In genomic region chr5:56350595-56351170, GRCh38 we compare ENCODE assay signal across 9 cellular contexts.
A peak's percentile ranks its signal among the peaks of the same experiment; 100 is the strongest.
DNase-seq lines count a peak whose midpoint lies in the region; ATAC-seq, FAIRE-seq and TF ChIP-seq lines count a peak whose summit lies in the region.
"Had no signal": no experiment of that assay in that cellular context is flagged by ENCODE, and none has a peak within 500 bp of the region (broad histone marks: within the 10 kb centered on the region; RNA-seq: fewer than 3 reads in every experiment).

No MANE protein-coding gene starts in this region.

- H3K9me3 Mint-ChIP-seq in activated CD4-positive, alpha-beta T cell treated with anti-CD3 and anti-CD28 coated beads for 36 hours (ENCODE audit: low read depth): peaks cover 5% of the 10 kb centered on the region
- peaks cover 5% of the 10 kb centered on the region for H3K9me3 Mint-ChIP-seq in astrocyte (ENCODE audit: unreplicated experiment)

- FAIRE-seq in astrocyte (lab: Jason Lieb, UNC) (peak; percentile 94), urothelium cell line (lab: Jason Lieb, UNC) (peak; percentile 55)

- H3K9me3 ChIP-seq in astrocyte (ENCODE audit: insufficient read depth, low read depth, low read length) (no peaks in the 10 kb centered on the region), testis (no peaks in the 10 kb centered on the region)

- no peak overlapping the region for H3K4me3 ChIP-seq in astrocyte (ENCODE audit: insufficient read depth, low read depth, low read length)
- H3K4me3 ChIP-seq in testis: no peak overlapping the region

- H3K4me2 ChIP-seq in astrocyte (ENCODE audit: low read length): peak overlapping the region; percentile 45

- H3K79me2 ChIP-seq in astrocyte (ENCODE audit: insufficient read depth, low read length): no peaks in the 10 kb centered on the region

- peaks cover 41% of the 10 kb centered on the region for H3K4me1 Mint-ChIP-seq in activated CD4-positive, alpha-beta T cell treated with anti-CD3 and anti-CD28 coated beads for 36 hours
- H3K4me1 Mint-ChIP-seq in astrocyte (ENCODE audit: low read depth, unreplicated experiment): peaks cover 16% of the 10 kb centered on the region

- no peak overlapping the region for H3K4me3 Mint-ChIP-seq in activated CD4-positive, alpha-beta T cell treated with anti-CD3 and anti-CD28 coated beads for 36 hours
- no peak overlapping the region for H3K4me3 Mint-ChIP-seq in astrocyte (ENCODE audit: unreplicated experiment)

- H4K20me1 ChIP-seq in astrocyte (ENCODE audit: insufficient read depth, low read length): no peaks in the 10 kb centered on the region

- no peaks in the 10 kb centered on the region for H3K36me3 Mint-ChIP-seq in activated CD4-positive, alpha-beta T cell treated with anti-CD3 and anti-CD28 coated beads for 36 hours (ENCODE audit: low read depth)
- no peaks in the 10 kb centered on the region for H3K36me3 Mint-ChIP-seq in astrocyte (ENCODE audit: low read depth, unreplicated experiment)

- 37 to 45% methylated on average over 5 of the region's 5 CpGs for WGBS in testis, 2 donors

- peak; percentile 17 for ATAC-seq in activated CD4-positive, alpha-beta T cell treated with anti-CD3 and anti-CD28 coated beads for 36 hours
- ATAC-seq in HG03442 (IDR thresholded peaks at IDR 0.05; ENCODE audit: unreplicated experiment): no peak

- no peak for DNase-seq in activated CD4-positive, alpha-beta T cell treated with anti-CD3 and anti-CD28 coated beads for 36 hours
- DNase-seq in activated CD4-positive, alpha-beta T cell treated with anti-CD3 and anti-CD28 coated beads, Interleukin-2, amount 50 U/mL, for 1 hour: no peak
- DNase-seq in astrocyte (ENCODE audit: low read depth) (peak; percentile 87), islet precursor cell (peak; percentile 98), urothelium cell line (ENCODE audit: low spot score) (peak; percentile 92), testis (no peak), NCI-H2171 treated with DMSO at 0.1 percent for 48 hours (lab: John Stamatoyannopoulos, UW) (no peak)
- DNase-seq: stimulated activated CD4-positive, alpha-beta T cell treated with anti-CD3 and anti-CD28 coated beads, Interleukin-15, amount 100 ng/mL, for 24 hours had no signal

- intact Hi-C loops in activated CD4-positive, alpha-beta T cell treated with anti-CD3 and anti-CD28 coated beads for 36 hours (cut with DNase I, micrococcal nuclease): no loop called here
- intact Hi-C loops in testis (cut with DNase I; ENCODE audit: low total_unique reads): no loop called here

- CTCF ChIA-PET in activated CD4-positive, alpha-beta T cell treated with anti-CD3 and anti-CD28 coated beads for 36 hours (lab: Charles Lee): no interaction called here

- H3K27me3 ChIP-seq in astrocyte (ENCODE audit: insufficient read depth, low read length): no peaks in the 10 kb centered on the region
- no peaks in the 10 kb centered on the region for H3K27me3 ChIP-seq in testis

- no peak overlapping the region for H3K27ac Mint-ChIP-seq in activated CD4-positive, alpha-beta T cell treated with anti-CD3 and anti-CD28 coated beads for 36 hours
- H3K27ac Mint-ChIP-seq in astrocyte (ENCODE audit: unreplicated experiment): peak overlapping the region; percentile 53

- no peak for TF ChIP-seq CTCF in astrocyte (IDR thresholded peaks at IDR 0.05; ENCODE audit: insufficient read depth, low read depth, low read length)
- TF ChIP-seq CTCF in testis (IDR thresholded peaks at IDR 0.05): no peak

- H2AFZ ChIP-seq in astrocyte (ENCODE audit: low read depth, low read length): no peak overlapping the region

- no peaks in the 10 kb centered on the region for H3K27me3 Mint-ChIP-seq in activated CD4-positive, alpha-beta T cell treated with anti-CD3 and anti-CD28 coated beads for 36 hours
- H3K27me3 Mint-ChIP-seq in astrocyte (ENCODE audit: low read depth, unreplicated experiment): peaks cover 2% of the 10 kb centered on the region

- H3K4me1 ChIP-seq in astrocyte (ENCODE audit: insufficient read depth, low read length): peaks cover 24% of the 10 kb centered on the region
- peaks cover 8% of the 10 kb centered on the region for H3K4me1 ChIP-seq in testis

- peak overlapping the region; percentile 0 for H3K9ac ChIP-seq in astrocyte (ENCODE audit: low read length)

- H3K27ac ChIP-seq in astrocyte (ENCODE audit: low read depth, low read length): peak overlapping the region; percentile 41
- no peak overlapping the region for H3K27ac ChIP-seq in testis

- POLR2A ChIA-PET in activated CD4-positive, alpha-beta T cell treated with anti-CD3 and anti-CD28 coated beads for 36 hours (lab: Charles Lee): interaction anchor here (1.1 kb wide), 1 partner anchor 14 kb away, joined by 5 read pairs; no protein-coding TSS in a partner anchor

- H3K36me3 ChIP-seq in astrocyte (ENCODE audit: insufficient read depth, low read length) (no peaks in the 10 kb centered on the region), testis (ENCODE audit: low read depth, missing control alignments) (no peaks in the 10 kb centered on the region)

- TF ChIP-seq POLR2A in testis (IDR thresholded peaks at IDR 0.05): no peak

Comparison
In these comparisons a context has a peak if more than half of its experiments do, and no peak if none do; other contexts are left out.
1. DNase-seq: peak in astrocyte (single experiment), islet precursor cell (single experiment) and urothelium cell line (single experiment); none in activated CD4-positive, alpha-beta T cell treated with anti-CD3 and anti-CD28 coated beads for 36 hours (single experiment), activated CD4-positive, alpha-beta T cell treated with anti-CD3 and anti-CD28 coated beads, Interleukin-2, amount 50 U/mL, for 1 hour (single experiment), testis (single experiment) and NCI-H2171 treated with DMSO at 0.1 percent for 48 hours (single experiment).